8 cellular contexts compared by ENCODE assay signal in genomic region chr5:131413605-131414559, GRCh38.
DNase-seq lines count a peak whose midpoint lies in the region; ATAC-seq, FAIRE-seq and TF ChIP-seq lines count a peak whose summit lies in the region.

No MANE protein-coding gene starts in this region.

- H3K27me3 ChIP-seq in MG63 = no peaks in the 10 kb centered on the region

- H3K9me3 ChIP-seq in MG63 = no peaks in the 10 kb centered on the region; the same call in 1 of the 2 replicates

- peak; percentile 91 for FAIRE-seq in GM12891 (lab: Jason Lieb, UNC)

- no peak for DNase-seq in GM12891 (ENCODE audit: insufficient read length, low spot score)
- DNase-seq in caudate nucleus (lab: John Stamatoyannopoulos, UW) = no peak
- DNase-seq in NCI-H187 treated with DMSO at 0.1 percent for 48 hours (lab: John Stamatoyannopoulos, UW) = no peak
- DNase-seq in MG63 = no peak
- no peak for DNase-seq in DMS 273 (lab: John Stamatoyannopoulos, UW; ENCODE audit: unreplicated experiment)
- DNase-seq in NCI-H1092 treated with DMSO at 0.1 percent for 48 hours (lab: John Stamatoyannopoulos, UW) = no peak

- peak overlapping the region; percentile 9 for H3K27ac ChIP-seq in caudate nucleus (ENCODE audit: low read depth, low read length)

- peak; percentile 40 for ATAC-seq in GM21360 (IDR thresholded peaks at IDR 0.05; ENCODE audit: unreplicated experiment)
- ATAC-seq in HG03442 (IDR thresholded peaks at IDR 0.05; ENCODE audit: unreplicated experiment) = peak; percentile 69

- peaks cover 30% of the 10 kb centered on the region for H3K36me3 ChIP-seq in MG63

- H3K4me3 ChIP-seq in MG63 = no peak overlapping the region

- no peak for TF ChIP-seq POLR2A in GM12891 (IDR thresholded peaks at IDR 0.05; ENCODE audit: low read depth, low read length)

TF ChIP-seq in GM12891, 5 proteins besides CTCF, POLR2A, EP300 and RAD21:
- TF ChIP-seq POU2F2 (IDR thresholded peaks at IDR 0.05; ENCODE audit: low read depth, low read length) = no peak
- TF ChIP-seq TAF1 (IDR thresholded peaks at IDR 0.05; ENCODE audit: low read depth, low read length) = no peak
- no peak for TF ChIP-seq SPI1 (IDR thresholded peaks at IDR 0.05; ENCODE audit: low read depth, low read length)
- TF ChIP-seq PAX5 (IDR thresholded peaks at IDR 0.05; ENCODE audit: insufficient read depth, low read length, severe bottlenecking) = no peak
- TF ChIP-seq POLR2AphosphoS5 (IDR thresholded peaks at IDR 0.05; ENCODE audit: low read depth, low read length) = no peak
